25 cellular contexts compared by ENCODE assay signal in genomic region chr10:123227706-123228105, GRCh38.
DNase-seq lines count a peak whose midpoint lies in the region; ATAC-seq, FAIRE-seq and TF ChIP-seq lines count a peak whose summit lies in the region.
"Had no signal": no experiment of that assay in that cellular context is flagged by ENCODE, and none has a peak within 500 bp of the region (broad histone marks: within the 10 kb centered on the region; RNA-seq: fewer than 3 reads in every experiment).

No MANE protein-coding gene starts in this region.

- H3K4me3 ChIP-seq in A673 (ENCODE audit: low read depth, low read length, poor library complexity, severe bottlenecking), result no peak overlapping the region
- H3K4me3 ChIP-seq: A549 had no signal

- BruUV-seq in A673 (replicated peaks; lab: Mats Ljungman, UMichigan), result no TSS peak

- no peaks in the 10 kb centered on the region for H3K9me3 ChIP-seq in A673 (ENCODE audit: low read depth, low read length, poor library complexity, severe bottlenecking)
- H3K9me3 ChIP-seq: A549, Caco-2 had no signal

- FAIRE-seq in H54 (lab: Jason Lieb, UNC), result no peak
- FAIRE-seq: A549, GM19239, HTR-8/SVneo had no signal

- H3K27ac ChIP-seq in A673 (ENCODE audit: low read depth, low read length, poor library complexity, severe bottlenecking), result no peak overlapping the region
- H3K27ac ChIP-seq: A549, C4-2B had no signal

- peak; percentile 45 for ATAC-seq in activated T-helper 17 cell treated with anti-CD3 and anti-CD28 coated beads, Interleukin-2, amount 50 U/mL, for 72 hours (replicated peaks)
- ATAC-seq: A549; CD8-positive, alpha-beta T cell had no signal

- no peak for TF ChIP-seq CTCF in A673 (conservative IDR thresholded peaks at IDR 0.05; ENCODE audit: low read depth, low read length)

- H3K9me3 Mint-ChIP-seq in activated T-helper 17 cell treated with anti-CD3 and anti-CD28 coated beads, Interleukin-2, amount 50 U/mL, for 72 hours, result peaks cover 8% of the 10 kb centered on the region

- CTCF ChIA-PET in A673 (lab: Charles Lee), result no interaction called here

- peaks cover 40% of the 10 kb centered on the region for H3K36me3 Mint-ChIP-seq in activated T-helper 17 cell treated with anti-CD3 and anti-CD28 coated beads, Interleukin-2, amount 50 U/mL, for 72 hours (ENCODE audit: low read depth)

- H3K36me3 ChIP-seq in A673 (ENCODE audit: insufficient read depth, low read length, poor library complexity, severe bottlenecking), result no peaks in the 10 kb centered on the region

- H3K27me3 Mint-ChIP-seq in activated T-helper 17 cell treated with anti-CD3 and anti-CD28 coated beads, Interleukin-2, amount 50 U/mL, for 72 hours, result no peaks in the 10 kb centered on the region
- H3K27me3 Mint-ChIP-seq: B cell had no signal

- TF ChIP-seq POLR2A in H54 (IDR thresholded peaks at IDR 0.05; ENCODE audit: low read depth, low read length), result no peak

- no peak overlapping the region for H3K4me3 Mint-ChIP-seq in activated T-helper 17 cell treated with anti-CD3 and anti-CD28 coated beads, Interleukin-2, amount 50 U/mL, for 72 hours
- H3K4me3 Mint-ChIP-seq: B cell; CD8-positive, alpha-beta T cell had no signal

- DNase-seq in ELR (ENCODE audit: low read depth) (peak; percentile 10), NCI-H510A (lab: John Stamatoyannopoulos, UW) (peak; percentile 4), kidney tubule cell (ENCODE audit: low spot score) (peak; percentile 23), H54 (ENCODE audit: insufficient read length, low spot score) (no peak), A673 (ENCODE audit: low spot score) (no peak)
- DNase-seq in stimulated activated CD4-positive, alpha-beta T cell treated with anti-CD3 and anti-CD28 coated beads, Interleukin-2, amount 100 ng/mL, for 24 hours, result no peak
- DNase-seq: Caco-2; CD8-positive, alpha-beta T cell; DND-41; KBM-7; NCI-H1092; NCI-H1436; NCI-H187 treated with DMSO at 0.1 percent for 48 hours; NCI-H2171 treated with DMSO at 0.1 percent for 48 hours; NCI-H345; NCI-H524 treated with DMSO at 0.1 percent for 48 hours; NCI-H774; Right ventricle myocardium superior; T-helper 1 cell had no signal

- H3K27me3 ChIP-seq in A673 (replicated peaks; ENCODE audit: insufficient read depth, low read depth, low read length, poor library complexity), result no peaks in the 10 kb centered on the region

- no peaks in the 10 kb centered on the region for H3K4me1 Mint-ChIP-seq in activated T-helper 17 cell treated with anti-CD3 and anti-CD28 coated beads, Interleukin-2, amount 50 U/mL, for 72 hours
- H3K4me1 Mint-ChIP-seq: B cell had no signal

- intact Hi-C loops in A673 (cut with micrococcal nuclease; ENCODE audit: unreplicated experiment), result no loop called here

- POLR2A ChIA-PET in A673 (lab: Charles Lee; ENCODE audit: low non-redundant PET), result no interaction called here

- no peak overlapping the region for H3K27ac Mint-ChIP-seq in activated T-helper 17 cell treated with anti-CD3 and anti-CD28 coated beads, Interleukin-2, amount 50 U/mL, for 72 hours
- H3K27ac Mint-ChIP-seq: B cell; CD8-positive, alpha-beta T cell had no signal

- H3K4me1 ChIP-seq in A673 (ENCODE audit: insufficient read depth, low read length, poor library complexity, severe bottlenecking), result no peaks in the 10 kb centered on the region
- H3K4me1 ChIP-seq: A549, Caco-2 had no signal

Comparison
In these comparisons a context has a peak if more than half of its experiments do, and no peak if none do; other contexts are left out.
1. DNase-seq: peak in ELR (single experiment), NCI-H510A (single experiment) and kidney tubule cell (single experiment); none in H54 (single experiment), A673 (single experiment) and stimulated activated CD4-positive, alpha-beta T cell treated with anti-CD3 and anti-CD28 coated beads, Interleukin-2, amount 100 ng/mL, for 24 hours (0 of 2).